ENCODE assay signal across 8 cellular contexts in the genomic region with DNA sequence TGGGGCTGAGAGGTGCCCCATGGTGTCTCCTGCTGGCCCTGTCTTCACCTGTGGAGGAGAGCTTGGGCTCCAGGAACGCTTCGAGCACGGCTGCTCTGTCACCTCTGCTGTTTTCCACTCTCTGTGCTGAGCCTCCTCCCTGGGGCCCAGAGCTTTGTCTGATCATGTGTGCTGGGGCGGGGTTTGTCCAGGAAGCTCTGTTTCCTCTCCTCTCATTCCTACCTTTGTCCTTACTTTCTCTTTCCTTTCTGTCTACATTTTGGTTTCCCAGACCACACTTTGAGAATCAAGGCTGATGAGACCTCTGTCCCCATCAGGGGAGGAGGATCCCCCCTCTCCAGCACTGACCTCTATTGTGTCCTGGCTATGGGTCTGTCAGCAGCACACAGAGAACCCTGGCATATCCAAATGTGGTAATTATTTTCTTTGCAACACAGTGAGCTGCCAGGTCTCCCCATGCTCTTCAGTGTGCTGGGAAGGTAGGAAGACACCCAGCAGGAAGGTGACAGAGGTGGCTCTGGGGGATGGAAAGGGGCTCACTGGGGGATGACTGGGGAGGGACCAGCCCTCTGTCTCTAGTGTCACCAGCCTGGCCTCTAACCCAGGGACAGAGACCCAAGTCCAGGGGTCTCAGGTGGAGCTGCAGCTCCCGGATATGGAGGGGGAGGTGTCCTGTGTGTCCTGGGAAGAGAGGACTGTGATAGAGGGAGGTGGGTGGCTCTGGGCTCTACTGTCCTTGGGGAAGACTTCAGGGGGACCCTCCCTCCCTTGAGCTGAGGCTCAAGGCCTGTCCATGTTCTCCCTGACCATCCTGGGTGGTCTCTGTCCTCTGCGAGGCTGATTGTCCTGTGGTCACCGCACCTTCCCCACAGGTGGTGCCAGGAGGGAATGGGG. TPM values are rescaled to one million over a fixed set of nuclear protein-coding genes. Genes with fewer than 3 reads are reported as not detected.
DNase-seq lines count a peak whose midpoint lies in the region; ATAC-seq and TF ChIP-seq lines count a peak whose summit lies in the region.

A gene (minus strand): TSS at position 128 of the 894 bp plus-strand sequence. CDS start 107 bp downstream, at position 21.

- H3F3A ChIP-seq in MM.1S (ENCODE audit: insufficient read depth, low read length), result no peaks in the 10 kb centered on the region

- peaks cover 13% of the 10 kb centered on the region for H3K4me1 ChIP-seq in MM.1S (ENCODE audit: low read length)
- peaks cover 0 to 7% of the 10 kb centered on the region in 2 donors for H3K4me1 ChIP-seq in right atrium auricular region

- H3K9me2 ChIP-seq in MM.1S (replicated peaks; ENCODE audit: insufficient read depth, low read length), result no peaks in the 10 kb centered on the region

- peak within 1 kb of the TSS; percentile 53 for H3K4me3 ChIP-seq in MM.1S (ENCODE audit: low read length)
- H3K4me3 ChIP-seq in right atrium auricular region, result peak within 1 kb of the TSS in 1 of 2 donors; percentile 20
- H3K4me3 ChIP-seq in WERI-Rb-1 (ENCODE audit: low read depth, low read length), result no peak within 1 kb of the TSS

- peak within 1 kb of the TSS; percentile 89 for H3K4me2 ChIP-seq in MM.1S (ENCODE audit: low read depth, low read length)

- no peak for TF ChIP-seq CTCF in MM.1S (IDR thresholded peaks at IDR 0.05; ENCODE audit: low read length)
- TF ChIP-seq CTCF in right atrium auricular region (IDR thresholded peaks at IDR 0.05), result no peak
- no peak for TF ChIP-seq CTCF in WERI-Rb-1 (IDR thresholded peaks at IDR 0.05; ENCODE audit: low read depth, low read length)

- 0 out of 2 replicates have a peak within 1 kb of the TSS, but pooled peaks have one; percentile 20 for H3K27ac ChIP-seq in MM.1S (ENCODE audit: low read length)
- peak within 1 kb of the TSS in 1 of 2 donors; percentile 55 for H3K27ac ChIP-seq in right atrium auricular region
- no peak within 1 kb of the TSS for H3K27ac ChIP-seq in WERI-Rb-1

- no peaks in the 10 kb centered on the region for H4K20me1 ChIP-seq in MM.1S (ENCODE audit: insufficient read depth, low read length)

- peak; percentile 9 for DNase-seq in EH (ENCODE audit: low read depth)
- peak; percentile 60 for DNase-seq in MM.1S
- DNase-seq in activated T-cell treated with anti-CD3 and anti-CD28 coated beads, Interleukin-2, amount 50 U/mL, for 1 hour, result peak; percentile 49
- DNase-seq in right atrium auricular region (ENCODE audit: low spot score), result peak; percentile 60
- peak; percentile 33 for DNase-seq in stimulated activated CD4-positive, alpha-beta T cell treated with anti-CD3 and anti-CD28 coated beads, Interleukin-4, amount 100 ng/mL, for 1 hour
- no peak for DNase-seq in cerebellum (ENCODE audit: low spot score)
- DNase-seq in WERI-Rb-1, result no peak

- H3K9ac ChIP-seq in MM.1S (ENCODE audit: low read length), result peak within 1 kb of the TSS; percentile 10; the same call in 1 of the 2 replicates

- ATAC-seq in HG03378 (IDR thresholded peaks at IDR 0.05; ENCODE audit: unreplicated experiment), result no peak

- H3K9me3 ChIP-seq in MM.1S (replicated peaks; ENCODE audit: insufficient read depth, low read length) (no peaks in the 10 kb centered on the region), right atrium auricular region (no peaks in the 10 kb centered on the region), WERI-Rb-1 (ENCODE audit: severe bottlenecking) (no peaks in the 10 kb centered on the region)

- H3K79me2 ChIP-seq in MM.1S (ENCODE audit: low read length), result no peaks in the 10 kb centered on the region

- H2AFZ ChIP-seq in MM.1S (ENCODE audit: low read length), result peak within 1 kb of the TSS; percentile 86

- no peaks in the 10 kb centered on the region for H3K36me3 ChIP-seq in MM.1S (replicated peaks; ENCODE audit: insufficient read depth, low read length)
- H3K36me3 ChIP-seq in right atrium auricular region, result no peaks in the 10 kb centered on the region
- H3K36me3 ChIP-seq in WERI-Rb-1, result no peaks in the 10 kb centered on the region

- H3K27me3 ChIP-seq in MM.1S (replicated peaks; ENCODE audit: insufficient read depth, low read length), result no peaks in the 10 kb centered on the region
- no peaks in the 10 kb centered on the region for H3K27me3 ChIP-seq in right atrium auricular region
- H3K27me3 ChIP-seq in WERI-Rb-1 (ENCODE audit: insufficient read depth, low read depth, severe bottlenecking), result no peaks in the 10 kb centered on the region

RNA-seq across cellular contexts. Expression of the gene that starts here (rescaled TPM):
- total RNA-seq in right atrium auricular region (under 1 TPM; 0.78 to 0.94 TPM), cerebellum (0.36 TPM)

Comparison
In these comparisons a context has a peak if more than half of its experiments do, and no peak if none do; other contexts are left out.
1. Peak in DNase-seq in right atrium auricular region; RNA of the gene not detected or under 1 TPM.
2. DNase-seq: peak in EH (single experiment), MM.1S (single experiment), activated T-cell treated with anti-CD3 and anti-CD28 coated beads, Interleukin-2, amount 50 U/mL, for 1 hour (single experiment) and stimulated activated CD4-positive, alpha-beta T cell treated with anti-CD3 and anti-CD28 coated beads, Interleukin-4, amount 100 ng/mL, for 1 hour (single experiment); none in cerebellum (single experiment) and WERI-Rb-1 (single experiment).